ENCODE assay signal across 9 cellular contexts in the genomic region with DNA sequence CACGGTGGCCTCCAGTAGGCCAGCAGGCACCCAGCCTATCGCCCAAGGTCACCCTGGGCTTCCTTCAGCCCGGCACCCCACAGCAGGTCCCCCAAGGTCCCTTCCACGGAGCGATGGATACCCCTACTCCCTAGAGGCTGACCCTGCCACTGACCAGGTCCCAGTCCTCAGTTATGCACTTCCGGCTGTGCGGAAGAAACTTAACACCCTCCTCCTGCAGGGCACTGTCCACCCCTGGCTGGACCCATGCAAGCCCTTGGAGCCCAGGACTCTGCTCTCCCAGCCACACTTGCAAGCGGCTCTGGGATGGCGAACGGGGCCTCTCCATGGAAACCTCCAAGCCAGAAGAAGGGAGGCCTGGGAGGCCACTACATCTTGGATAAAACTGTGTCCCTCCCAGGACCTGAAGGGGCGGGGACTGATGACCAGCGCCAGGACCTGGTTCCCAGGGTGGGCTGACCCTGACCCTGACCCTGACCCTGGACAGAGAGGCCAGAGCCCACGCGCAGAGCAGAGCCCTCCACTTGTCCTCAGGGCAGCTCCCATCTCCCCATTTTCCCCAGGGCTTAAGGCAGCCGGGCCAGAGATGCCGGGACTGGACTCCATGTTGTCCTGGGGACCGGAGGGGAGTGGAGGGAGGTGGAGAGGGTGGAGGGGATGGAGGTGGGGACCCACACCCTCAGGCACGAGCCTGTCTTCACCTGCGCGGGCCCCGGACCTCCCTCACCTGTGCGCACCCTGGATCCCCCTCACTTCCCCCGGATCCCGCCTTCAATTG. TPM values are rescaled to one million over a fixed set of nuclear protein-coding genes. Genes with fewer than 3 reads are reported as not detected.
DNase-seq lines count a peak whose midpoint lies in the region; ATAC-seq and TF ChIP-seq lines count a peak whose summit lies in the region.
"Had no signal": no experiment of that assay in that cellular context is flagged by ENCODE, and none has a peak within 500 bp of the region (broad histone marks: within the 10 kb centered on the region; RNA-seq: fewer than 3 reads in every experiment).

No MANE protein-coding gene starts in this region.

- CTCF ChIA-PET in activated CD4-positive, alpha-beta memory T cell treated with anti-CD3 and anti-CD28 coated beads for 36 hours (lab: Charles Lee) = interaction anchor here (1.0 to 1.2 kb wide), 5 partner anchors 17 to 263 kb away, joined by 3 to 6 read pairs (median 4); a partner anchor contains a TSS

- H3K4me1 Mint-ChIP-seq in activated CD4-positive, alpha-beta memory T cell treated with anti-CD3 and anti-CD28 coated beads for 36 hours (ENCODE audit: low read depth) = peaks cover 16% of the 10 kb centered on the region
- peaks cover 19% of the 10 kb centered on the region for H3K4me1 Mint-ChIP-seq in stimulated activated effector memory CD8-positive, alpha-beta T cell treated with anti-CD3 and anti-CD28 coated beads, Interleukin-12 subunit alpha, Interleukin-12 subunit beta, amount 100 ng/mL, for 72 hours

- POLR2A ChIA-PET in activated CD4-positive, alpha-beta memory T cell treated with anti-CD3 and anti-CD28 coated beads for 36 hours (lab: Charles Lee) = interaction anchor here (0.7 to 1.5 kb wide), 4 partner anchors 17 to 73 kb away, joined by 3 to 16 read pairs (median 4); a partner anchor contains a TSS

- H3K27me3 ChIP-seq in iPS DF 6.9 (ENCODE audit: control insufficient read depth, insufficient read depth, low read length) = no peaks in the 10 kb centered on the region

- 0 out of 2 replicates have a peak, but pooled peaks cover 5% of the 10 kb centered on the region for H3K36me3 ChIP-seq in iPS DF 6.9 (ENCODE audit: control insufficient read depth, insufficient read depth, low read length)

- no peak for ATAC-seq in stimulated activated effector memory CD8-positive, alpha-beta T cell treated with anti-CD3 and anti-CD28 coated beads, Interleukin-12 subunit alpha, Interleukin-12 subunit beta, amount 100 ng/mL, for 72 hours

- H3K36me3 Mint-ChIP-seq in activated CD4-positive, alpha-beta memory T cell treated with anti-CD3 and anti-CD28 coated beads for 36 hours = peaks cover 1% of the 10 kb centered on the region
- peaks cover 10% of the 10 kb centered on the region for H3K36me3 Mint-ChIP-seq in stimulated activated effector memory CD8-positive, alpha-beta T cell treated with anti-CD3 and anti-CD28 coated beads, Interleukin-12 subunit alpha, Interleukin-12 subunit beta, amount 100 ng/mL, for 72 hours

- intact Hi-C loops in activated CD4-positive, alpha-beta memory T cell treated with anti-CD3 and anti-CD28 coated beads for 36 hours (cut with micrococcal nuclease) = loop anchor here (10.0 kb wide), 1 partner anchor 187 kb away; a partner anchor contains a TSS

- no peaks in the 10 kb centered on the region for H3K27me3 Mint-ChIP-seq in activated CD4-positive, alpha-beta memory T cell treated with anti-CD3 and anti-CD28 coated beads for 36 hours

- peak overlapping the region; percentile 52 for H3K4me3 Mint-ChIP-seq in activated CD4-positive, alpha-beta memory T cell treated with anti-CD3 and anti-CD28 coated beads for 36 hours
- H3K4me3 Mint-ChIP-seq in stimulated activated effector memory CD8-positive, alpha-beta T cell treated with anti-CD3 and anti-CD28 coated beads, Interleukin-12 subunit alpha, Interleukin-12 subunit beta, amount 100 ng/mL, for 72 hours = peak overlapping the region; percentile 78

- no peak overlapping the region for H3K27ac ChIP-seq in iPS DF 6.9 (ENCODE audit: low read length)

- H3K9me3 Mint-ChIP-seq in activated CD4-positive, alpha-beta memory T cell treated with anti-CD3 and anti-CD28 coated beads for 36 hours = no peaks in the 10 kb centered on the region
- no peaks in the 10 kb centered on the region for H3K9me3 Mint-ChIP-seq in stimulated activated effector memory CD8-positive, alpha-beta T cell treated with anti-CD3 and anti-CD28 coated beads, Interleukin-12 subunit alpha, Interleukin-12 subunit beta, amount 100 ng/mL, for 72 hours

- in situ Hi-C loops in GM13977 (cut with MboI; ENCODE audit: low pct_unique_long_range_greater_than_20kb, low sequenced_read_pairs, unreplicated experiment) = no loop called here

- peaks cover 7% of the 10 kb centered on the region for H3K4me1 ChIP-seq in iPS DF 6.9 (ENCODE audit: control insufficient read depth, insufficient read depth, low read length)

- no peak overlapping the region for H3K27ac Mint-ChIP-seq in activated CD4-positive, alpha-beta memory T cell treated with anti-CD3 and anti-CD28 coated beads for 36 hours
- no peak overlapping the region for H3K27ac Mint-ChIP-seq in stimulated activated effector memory CD8-positive, alpha-beta T cell treated with anti-CD3 and anti-CD28 coated beads, Interleukin-12 subunit alpha, Interleukin-12 subunit beta, amount 100 ng/mL, for 72 hours

- H3K4me3 ChIP-seq in iPS DF 6.9 (ENCODE audit: low read length) = peak overlapping the region; percentile 57; the same call in 1 of the 2 replicates

- DNase-seq in DMS 273 (lab: John Stamatoyannopoulos, UW; ENCODE audit: unreplicated experiment) (peak; percentile 38), DMS 273 treated with DMSO at 0.1 percent for 48 hours (lab: John Stamatoyannopoulos, UW) (no peak), iPS DF 6.9 (ENCODE audit: low read depth, low spot score) (no peak), GM13977 (ENCODE audit: low spot score) (no peak), ureter (ENCODE audit: low spot score) (no peak)
- no peak for DNase-seq in activated CD4-positive, alpha-beta memory T cell treated with anti-CD3 and anti-CD28 coated beads for 36 hours
- DNase-seq in stimulated activated effector memory CD8-positive, alpha-beta T cell treated with anti-CD3 and anti-CD28 coated beads, Interleukin-12 subunit alpha, Interleukin-12 subunit beta, amount 100 ng/mL, for 72 hours (ENCODE audit: low spot score in 2 of 2) = no peak
- DNase-seq in effector CD4-positive, alpha-beta T cell = no peak

- H3K9me3 ChIP-seq in iPS DF 6.9 (ENCODE audit: control insufficient read depth, insufficient read depth, low read length) = no peaks in the 10 kb centered on the region

- no CpG with 5 or more reads among the region's 24 CpGs for WGBS in iPS DF 6.9 (ENCODE audit: insufficient coverage, insufficient read length)

- TF ChIP-seq CTCF in GM13977 (IDR thresholded peaks at IDR 0.05; ENCODE audit: extremely low read depth, insufficient read depth, missing control alignments) = no peak

RNA-seq across cellular contexts. Expression of a gene that starts 0.7 kb away (rescaled TPM):
- 10 to 100 TPM; 11.1 to 11.3 TPM for total RNA-seq in activated CD4-positive, alpha-beta memory T cell treated with anti-CD3 and anti-CD28 coated beads for 36 hours
- 5.4 TPM for total RNA-seq in ureter

RNA-seq across cellular contexts. Expression of a gene that starts 16.8 kb away (rescaled TPM):
- 10 to 100 TPM; 20.0 to 24.6 TPM for total RNA-seq in activated CD4-positive, alpha-beta memory T cell treated with anti-CD3 and anti-CD28 coated beads for 36 hours
- 37.1 TPM for total RNA-seq in ureter

RNA-seq across cellular contexts. Expression of a gene that starts 17.1 kb away (rescaled TPM):
- total RNA-seq in activated CD4-positive, alpha-beta memory T cell treated with anti-CD3 and anti-CD28 coated beads for 36 hours = 10 to 100 TPM; 49.8 to 55.9 TPM
- 52.9 TPM for total RNA-seq in ureter

RNA-seq across cellular contexts. Expression of a gene that starts 56.0 kb away (rescaled TPM):
- total RNA-seq in activated CD4-positive, alpha-beta memory T cell treated with anti-CD3 and anti-CD28 coated beads for 36 hours = 1 to 10 TPM in 1 of 2 experiments, under 1 TPM in 1; 0.78 to 1.0 TPM
- 3.4 TPM for total RNA-seq in ureter

RNA-seq across cellular contexts. Expression of a gene that starts 56.7 kb away (rescaled TPM):
- total RNA-seq in activated CD4-positive, alpha-beta memory T cell treated with anti-CD3 and anti-CD28 coated beads for 36 hours = not detected
- not detected for total RNA-seq in ureter
- total RNA-seq: T-helper 1 cell treated with Interleukin-12 subunit alpha and Interleukin-12 subunit beta and Interleukin-4 antibody, amounts not matched to agents 30 ng/mL and 1 ng/mL, for 36 hours had no signal
